Comparison of ENCODE assay signal across 20 cellular contexts in the genomic region with DNA sequence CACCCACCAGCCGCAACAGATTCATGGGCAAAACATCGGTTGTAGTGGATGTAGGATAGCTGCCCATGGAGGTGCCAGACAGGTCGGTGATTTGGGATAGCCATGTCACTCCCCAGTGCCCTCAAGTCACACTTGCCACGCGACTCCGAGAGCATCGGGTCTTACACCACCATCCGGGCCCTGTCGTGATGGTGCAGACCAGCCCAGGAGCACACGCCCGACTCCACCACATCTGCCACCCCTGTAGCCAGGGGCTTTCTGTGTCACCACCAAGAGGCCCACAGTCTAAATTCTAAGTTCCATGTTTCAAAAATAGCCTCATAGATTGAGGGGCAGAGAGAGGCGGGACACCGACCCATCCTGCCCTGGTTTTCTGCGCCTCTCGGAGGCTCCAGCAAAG. TPM values are rescaled to one million over a fixed set of nuclear protein-coding genes. Genes with fewer than 3 reads are reported as not detected.
DNase-seq lines count a peak whose midpoint lies in the region; ATAC-seq and TF ChIP-seq lines count a peak whose summit lies in the region.
"Had no signal": no experiment of that assay in that cellular context is flagged by ENCODE, and none has a peak within 500 bp of the region (broad histone marks: within the 10 kb centered on the region; RNA-seq: fewer than 3 reads in every experiment).

No MANE protein-coding gene starts in this region.

- H3K9me3 ChIP-seq in ascending aorta = no peaks in the 10 kb centered on the region
- no peaks in the 10 kb centered on the region for H3K9me3 ChIP-seq in gastroesophageal sphincter
- no peaks in the 10 kb centered on the region for H3K9me3 ChIP-seq in neural cell (ENCODE audit: low read length)
- H3K9me3 ChIP-seq in testis = no peaks in the 10 kb centered on the region
- H3K9me3 ChIP-seq: transverse colon had no signal

- H3K9ac ChIP-seq in neural cell (ENCODE audit: low read length) = peak overlapping the region; percentile 58
- H3K9ac ChIP-seq: KMS-11 had no signal

- no peak for TF ChIP-seq EP300 in gastroesophageal sphincter (IDR thresholded peaks at IDR 0.05)
- TF ChIP-seq EP300 in neural cell (conservative IDR thresholded peaks at IDR 0.05; ENCODE audit: poor library complexity, severe bottlenecking) = no peak

- TF ChIP-seq RAD21 in neural cell (conservative IDR thresholded peaks at IDR 0.05) = no peak

- TF ChIP-seq POLR2A in gastroesophageal sphincter (IDR thresholded peaks at IDR 0.05) (no peak), testis (IDR thresholded peaks at IDR 0.05) (no peak)

- WGBS in gastroesophageal sphincter (ENCODE audit: low coverage in 1 of 2), 2 donors = 6 to 10% methylated on average over 2 to 4 of the region's 15 CpGs
- WGBS in testis, 2 donors = 56 to 60% methylated on average over 10 to 15 of the region's 15 CpGs

- intact Hi-C loops in ascending aorta (cut with DNase I) = no loop called here
- intact Hi-C loops in testis (cut with DNase I; ENCODE audit: low total_unique reads) = no loop called here

- no peaks in the 10 kb centered on the region for H3K9me2 ChIP-seq in neural cell (ENCODE audit: insufficient read depth, low read length)

- no peaks in the 10 kb centered on the region for H4K20me1 ChIP-seq in neural cell (ENCODE audit: insufficient read depth)

- H3K27me3 ChIP-seq in ascending aorta (no peaks in the 10 kb centered on the region), gastroesophageal sphincter (no peaks in the 10 kb centered on the region), neural cell (ENCODE audit: insufficient read depth, low read depth, low read length) (no peaks in the 10 kb centered on the region), testis (no peaks in the 10 kb centered on the region)

- no peaks in the 10 kb centered on the region for H3K79me2 ChIP-seq in neural cell (replicated peaks; ENCODE audit: insufficient read depth, low read length)

- H3K27ac ChIP-seq in ascending aorta (no peak overlapping the region), gastroesophageal sphincter (peak overlapping the region in 3 of 4 donors; percentile 58 to 78 (median 70)), neural cell (ENCODE audit: low read length) (no peak overlapping the region), temporal lobe (ENCODE audit: low read depth, low read length) (peak overlapping the region; percentile 15), testis (no peak overlapping the region)
- H3K27ac ChIP-seq: epithelial cell of prostate, KMS-11, RWPE1 had no signal

- no peak for ATAC-seq in gastroesophageal sphincter

- no peak overlapping the region for H3K4me2 ChIP-seq in neural cell (ENCODE audit: low read length)
- H3K4me2 ChIP-seq: KMS-11 had no signal

- no peaks in the 10 kb centered on the region for H3K4me1 ChIP-seq in ascending aorta
- H3K4me1 ChIP-seq in gastroesophageal sphincter = peaks cover 0 to 18% (median 5%) of the 10 kb centered on the region in 3 donors
- no peaks in the 10 kb centered on the region for H3K4me1 ChIP-seq in testis

- H3F3A ChIP-seq in neural cell (ENCODE audit: insufficient read depth, low read length, poor library complexity, severe bottlenecking) = no peaks in the 10 kb centered on the region

- H2AFZ ChIP-seq in neural cell (ENCODE audit: low read depth, low read length) = peak overlapping the region; percentile 63

- no peak for TF ChIP-seq CTCF in ascending aorta (IDR thresholded peaks at IDR 0.05)
- no peak for TF ChIP-seq CTCF in gastroesophageal sphincter (IDR thresholded peaks at IDR 0.05)
- TF ChIP-seq CTCF in neural cell (IDR thresholded peaks at IDR 0.05; ENCODE audit: poor library complexity, severe bottlenecking) = no peak
- TF ChIP-seq CTCF in testis (IDR thresholded peaks at IDR 0.05) = no peak

- DNase-seq in ascending aorta (ENCODE audit: low spot score in 2 of 2) (no peak), testis (no peak), NCI-H345 treated with DMSO at 0.1 percent for 48 hours (lab: John Stamatoyannopoulos, UW; ENCODE audit: unreplicated experiment) (no peak)
- DNase-seq in activated CD4-positive, alpha-beta T cell treated with anti-CD3 and anti-CD28 coated beads for 48 hours = no peak
- DNase-seq: activated CD4-positive, alpha-beta T cell treated with anti-CD3 and anti-CD28 coated beads for 4 hours; activated T-cell treated with anti-CD3 and anti-CD28 coated beads, Interleukin-2, amount 50 U/mL, for 1 hour; DND-41; HFFc6 had no signal

- H3K36me3 ChIP-seq in ascending aorta = no peaks in the 10 kb centered on the region
- H3K36me3 ChIP-seq in gastroesophageal sphincter = no peaks in the 10 kb centered on the region
- H3K36me3 ChIP-seq in neural cell (ENCODE audit: insufficient read depth, low read length) = no peaks in the 10 kb centered on the region
- no peaks in the 10 kb centered on the region for H3K36me3 ChIP-seq in testis (ENCODE audit: low read depth, missing control alignments)
- H3K36me3 ChIP-seq: transverse colon had no signal

- H3K4me3 ChIP-seq in ascending aorta (peak overlapping the region; percentile 14 to 54), gastroesophageal sphincter (peak overlapping the region in 1 of 2 donors; percentile 43), neural cell (ENCODE audit: low read length) (peak overlapping the region; percentile 54), testis (no peak overlapping the region)
- H3K4me3 ChIP-seq: lung had no signal

TF ChIP-seq in neural cell, 6 proteins besides CTCF, POLR2A, EP300 and RAD21:
- TF ChIP-seq TAF1 (IDR thresholded peaks at IDR 0.05; ENCODE audit: low read depth) (no peak), MXI1 (conservative IDR thresholded peaks at IDR 0.05; ENCODE audit: poor library complexity, severe bottlenecking) (no peak), SMC3 (conservative IDR thresholded peaks at IDR 0.05; ENCODE audit: poor library complexity) (no peak), POLR2AphosphoS5 (IDR thresholded peaks at IDR 0.05) (no peak), EZH2 (IDR thresholded peaks at IDR 0.05; ENCODE audit: borderline replicate concordance, insufficient read depth, low read length, poor library complexity, severe bottlenecking) (no peak)
- TF ChIP-seq, protein P1, sequence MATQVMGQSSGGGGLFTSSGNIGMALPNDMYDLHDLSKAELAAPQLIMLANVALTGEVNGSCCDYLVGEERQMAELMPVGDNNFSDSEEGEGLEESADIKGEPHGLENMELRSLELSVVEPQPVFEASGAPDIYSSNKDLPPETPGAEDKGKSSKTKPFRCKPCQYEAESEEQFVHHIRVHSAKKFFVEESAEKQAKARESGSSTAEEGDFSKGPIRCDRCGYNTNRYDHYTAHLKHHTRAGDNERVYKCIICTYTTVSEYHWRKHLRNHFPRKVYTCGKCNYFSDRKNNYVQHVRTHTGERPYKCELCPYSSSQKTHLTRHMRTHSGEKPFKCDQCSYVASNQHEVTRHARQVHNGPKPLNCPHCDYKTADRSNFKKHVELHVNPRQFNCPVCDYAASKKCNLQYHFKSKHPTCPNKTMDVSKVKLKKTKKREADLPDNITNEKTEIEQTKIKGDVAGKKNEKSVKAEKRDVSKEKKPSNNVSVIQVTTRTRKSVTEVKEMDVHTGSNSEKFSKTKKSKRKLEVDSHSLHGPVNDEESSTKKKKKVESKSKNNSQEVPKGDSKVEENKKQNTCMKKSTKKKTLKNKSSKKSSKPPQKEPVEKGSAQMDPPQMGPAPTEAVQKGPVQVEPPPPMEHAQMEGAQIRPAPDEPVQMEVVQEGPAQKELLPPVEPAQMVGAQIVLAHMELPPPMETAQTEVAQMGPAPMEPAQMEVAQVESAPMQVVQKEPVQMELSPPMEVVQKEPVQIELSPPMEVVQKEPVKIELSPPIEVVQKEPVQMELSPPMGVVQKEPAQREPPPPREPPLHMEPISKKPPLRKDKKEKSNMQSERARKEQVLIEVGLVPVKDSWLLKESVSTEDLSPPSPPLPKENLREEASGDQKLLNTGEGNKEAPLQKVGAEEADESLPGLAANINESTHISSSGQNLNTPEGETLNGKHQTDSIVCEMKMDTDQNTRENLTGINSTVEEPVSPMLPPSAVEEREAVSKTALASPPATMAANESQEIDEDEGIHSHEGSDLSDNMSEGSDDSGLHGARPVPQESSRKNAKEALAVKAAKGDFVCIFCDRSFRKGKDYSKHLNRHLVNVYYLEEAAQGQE (IDR thresholded peaks at IDR 0.05; ENCODE audit: borderline replicate concordance) = no peak

RNA-seq across cellular contexts. Expression of gene FOXN4, which starts 18.0 kb away (rescaled TPM):
- total RNA-seq in ascending aorta (not detected), gastroesophageal sphincter (not detected), temporal lobe (0.25 TPM), testis (1 to 10 TPM; 7.8 to 9.0 TPM)
- polyA plus RNA-seq in neural cell (0.14 and 0.30 TPM in 2 replicates), testis (ENCODE audit: insufficient read depth, low read depth, low replicate concordance) (17.1 TPM)
- polyA minus RNA-seq in neural cell = not detected in 2 replicates
- total RNA-seq: activated naive CD8-positive, alpha-beta T cell treated with anti-CD3 and anti-CD28 coated beads for 36 hours; HFFc6; posterior vena cava; T-helper 2 cell treated with Interferon-gamma antibody and Interleukin-4, amounts not matched to agents 100 ng/mL and 5 ng/mL, for 36 hours; transverse colon had no signal
- polyA plus RNA-seq: CD14-positive monocyte had no signal

RNA-seq across cellular contexts. Expression of gene MYO1H, which starts 56.6 kb away (rescaled TPM):
- total RNA-seq in ascending aorta (not detected), gastroesophageal sphincter (not detected), temporal lobe (0.25 TPM), testis (1 to 10 TPM; 1.7 to 3.7 TPM)
- polyA plus RNA-seq in neural cell (9.2 and 10.6 TPM in 2 replicates), testis (ENCODE audit: insufficient read depth, low read depth, low replicate concordance) (2.9 TPM)
- polyA minus RNA-seq in neural cell = 2.2 and 2.5 TPM in 2 replicates
- total RNA-seq: activated naive CD8-positive, alpha-beta T cell treated with anti-CD3 and anti-CD28 coated beads for 36 hours; HFFc6; posterior vena cava; T-helper 2 cell treated with Interferon-gamma antibody and Interleukin-4, amounts not matched to agents 100 ng/mL and 5 ng/mL, for 36 hours; transverse colon had no signal
- polyA plus RNA-seq: CD14-positive monocyte had no signal

Comparison
In these comparisons a context has a peak if more than half of its experiments do, and no peak if none do; other contexts are left out.
1. H3K27ac ChIP-seq: peak in gastroesophageal sphincter (3 of 4) and temporal lobe (single experiment); none in ascending aorta (0 of 2), neural cell (single experiment) and testis (0 of 2).
2. H3K4me3 ChIP-seq: peak in ascending aorta (2 of 2) and neural cell (single experiment); none in testis (0 of 2).